Comparison of ENCODE assay signal across 8 cellular contexts in genomic region chr12:6662602-6662905, GRCh38. TPM values are rescaled to one million over a fixed set of nuclear protein-coding genes. Genes with fewer than 3 reads are reported as not detected.
DNase-seq lines count a peak whose midpoint lies in the region; ATAC-seq and TF ChIP-seq lines count a peak whose summit lies in the region.

No MANE protein-coding gene starts in this region.

- TF ChIP-seq CTCF in GM10248 (IDR thresholded peaks at IDR 0.05; ENCODE audit: control extremely low read depth, extremely low read depth, low read depth, missing control alignments) = no peak

- H3K4me3 Mint-ChIP-seq in activated naive CD8-positive, alpha-beta T cell treated with anti-CD3 and anti-CD28 coated beads, Interleukin-2, amount 10 ng/mL, durations not matched to agents 7 days and 5 days = peak overlapping the region; percentile 100

- peaks cover 5% of the 10 kb centered on the region for H3K36me3 Mint-ChIP-seq in activated naive CD8-positive, alpha-beta T cell treated with anti-CD3 and anti-CD28 coated beads, Interleukin-2, amount 10 ng/mL, durations not matched to agents 7 days and 5 days

- H3K4me1 Mint-ChIP-seq in activated naive CD8-positive, alpha-beta T cell treated with anti-CD3 and anti-CD28 coated beads, Interleukin-2, amount 10 ng/mL, durations not matched to agents 7 days and 5 days = peaks cover 13% of the 10 kb centered on the region

- H3K4me1 ChIP-seq in iPS-18a (ENCODE audit: control insufficient read depth, low read depth, low read length) = peaks cover 5% of the 10 kb centered on the region

- peak overlapping the region; percentile 99 for H3K27ac Mint-ChIP-seq in activated naive CD8-positive, alpha-beta T cell treated with anti-CD3 and anti-CD28 coated beads, Interleukin-2, amount 10 ng/mL, durations not matched to agents 7 days and 5 days

- H3K27me3 Mint-ChIP-seq in activated naive CD8-positive, alpha-beta T cell treated with anti-CD3 and anti-CD28 coated beads, Interleukin-2, amount 10 ng/mL, durations not matched to agents 7 days and 5 days = no peaks in the 10 kb centered on the region

- H3K27me3 ChIP-seq in iPS-18a (ENCODE audit: control insufficient read depth, insufficient read depth, low read length) = no peaks in the 10 kb centered on the region

- POLR2A ChIA-PET in activated naive CD8-positive, alpha-beta T cell treated with anti-CD3 and anti-CD28 coated beads, Interleukin-2, amount 10 ng/mL, durations not matched to agents 7 days and 5 days (lab: Charles Lee) = interaction anchor here (0.8 to 1.3 kb wide), 2 partner anchors 30 to 54 kb away, joined by 3 to 4 read pairs; no protein-coding TSS in a partner anchor
- POLR2A ChIA-PET in GM10248 (lab: Yijun Ruan, JAX) = no interaction called here

- CTCF ChIA-PET in GM10248 (lab: Yijun Ruan, JAX) = no interaction called here

- H3K36me3 ChIP-seq in iPS-18a (ENCODE audit: control insufficient read depth, low read depth, low read length) = peaks cover 14% of the 10 kb centered on the region

- ATAC-seq in HG02840 (IDR thresholded peaks at IDR 0.05; ENCODE audit: low FRiP score, unreplicated experiment) = peak; percentile 13
- ATAC-seq in activated naive CD8-positive, alpha-beta T cell treated with anti-CD3 and anti-CD28 coated beads, Interleukin-2, amount 10 ng/mL, durations not matched to agents 7 days and 5 days (ENCODE audit: low read depth) = peak; percentile 58
- ATAC-seq in stimulated activated naive CD8-positive, alpha-beta T cell treated with anti-CD3 and anti-CD28 coated beads, Interleukin-15, Interleukin-2, amounts not matched to agents 100 U/mL and 50 U/mL, for 24 hours = peak; percentile 20
- ATAC-seq in GM18858 (IDR thresholded peaks at IDR 0.05; ENCODE audit: unreplicated experiment) = no peak

- DNase-seq in D341Med (ENCODE audit: low spot score) (peak; percentile 79), OCI-M1 (lab: John Stamatoyannopoulos, UW) (no peak), GM10248 (ENCODE audit: extremely low spot score) (no peak)
- no peak for DNase-seq in activated naive CD8-positive, alpha-beta T cell treated with anti-CD3 and anti-CD28 coated beads, Interleukin-2, amount 10 ng/mL, durations not matched to agents 7 days and 5 days
- DNase-seq in stimulated activated naive CD8-positive, alpha-beta T cell treated with anti-CD3 and anti-CD28 coated beads, Interleukin-15, Interleukin-2, amounts not matched to agents 100 U/mL and 50 U/mL, for 24 hours = no peak

- H3K4me3 ChIP-seq in iPS-18a (ENCODE audit: low read length) = peak overlapping the region; percentile 83

- no peaks in the 10 kb centered on the region for H3K9me3 ChIP-seq in iPS-18a (ENCODE audit: control insufficient read depth, low read depth, low read length)

- H3K9me3 Mint-ChIP-seq in activated naive CD8-positive, alpha-beta T cell treated with anti-CD3 and anti-CD28 coated beads, Interleukin-2, amount 10 ng/mL, durations not matched to agents 7 days and 5 days = peaks cover 1% of the 10 kb centered on the region

- peak overlapping the region; percentile 80 for H3K9ac ChIP-seq in iPS-18a (ENCODE audit: low read length)

- H3K27ac ChIP-seq in iPS-18a (ENCODE audit: low read length) = peak overlapping the region; percentile 5

RNA-seq across cellular contexts. Expression of gene ING4, which starts 0.4 kb away (rescaled TPM):
- total RNA-seq in activated naive CD8-positive, alpha-beta T cell treated with anti-CD3 and anti-CD28 coated beads, Interleukin-2, amount 10 ng/mL, durations not matched to agents 7 days and 5 days = 10 to 100 TPM; 46.9 to 49.3 TPM

RNA-seq across cellular contexts. Expression of gene ACRBP, which starts 15.3 kb away (rescaled TPM):
- total RNA-seq in activated naive CD8-positive, alpha-beta T cell treated with anti-CD3 and anti-CD28 coated beads, Interleukin-2, amount 10 ng/mL, durations not matched to agents 7 days and 5 days = 1 to 10 TPM; 8.0 to 8.8 TPM

RNA-seq across cellular contexts. Expression of gene ZNF384, which starts 26.6 kb away (rescaled TPM):
- total RNA-seq in activated naive CD8-positive, alpha-beta T cell treated with anti-CD3 and anti-CD28 coated beads, Interleukin-2, amount 10 ng/mL, durations not matched to agents 7 days and 5 days = 10 to 100 TPM; 79.5 to 88.2 TPM

RNA-seq across cellular contexts. Expression of gene LPAR5, which starts 26.8 kb away (rescaled TPM):
- 10 to 100 TPM; 19.4 to 20.9 TPM for total RNA-seq in activated naive CD8-positive, alpha-beta T cell treated with anti-CD3 and anti-CD28 coated beads, Interleukin-2, amount 10 ng/mL, durations not matched to agents 7 days and 5 days

RNA-seq across cellular contexts. Expression of gene PIANP, which starts 38.1 kb away (rescaled TPM):
- 1 to 10 TPM in 1 of 2 experiments, under 1 TPM in 1; 0.75 to 1.1 TPM for total RNA-seq in activated naive CD8-positive, alpha-beta T cell treated with anti-CD3 and anti-CD28 coated beads, Interleukin-2, amount 10 ng/mL, durations not matched to agents 7 days and 5 days
